Comparison of ENCODE assay signal across 26 cellular contexts in the genomic region with DNA sequence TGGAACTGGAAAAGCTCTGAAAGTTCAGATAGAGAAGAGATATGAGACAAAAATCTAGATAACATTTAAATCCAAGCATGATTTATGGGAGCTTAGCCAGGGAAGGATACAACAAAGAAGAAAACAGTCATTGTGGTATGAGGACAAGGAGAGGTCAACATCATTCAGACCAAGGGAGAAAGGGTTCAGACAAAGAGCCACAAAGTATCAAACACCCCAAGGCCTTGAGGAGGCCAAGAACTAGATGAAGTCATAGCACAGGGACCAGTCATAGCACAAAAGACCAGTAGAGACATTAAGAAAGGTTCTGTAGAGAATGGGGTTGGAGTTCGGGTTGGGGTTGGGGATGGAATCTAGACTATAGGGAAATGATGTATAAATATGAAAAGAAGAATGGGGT.
DNase-seq lines count a peak whose midpoint lies in the region; ATAC-seq, FAIRE-seq and TF ChIP-seq lines count a peak whose summit lies in the region.
"Had no signal": no experiment of that assay in that cellular context is flagged by ENCODE, and none has a peak within 500 bp of the region (broad histone marks: within the 10 kb centered on the region; RNA-seq: fewer than 3 reads in every experiment).

No MANE protein-coding gene starts in this region.

- no peaks in the 10 kb centered on the region for H4K20me1 ChIP-seq in astrocyte (ENCODE audit: insufficient read depth, low read length)

- TF ChIP-seq POLR2A in thyroid gland (IDR thresholded peaks at IDR 0.05), result no peak

- no peak overlapping the region for H2AFZ ChIP-seq in astrocyte (ENCODE audit: low read depth, low read length)
- H2AFZ ChIP-seq: GM23248 had no signal

- H3K27me3 ChIP-seq in astrocyte (ENCODE audit: insufficient read depth, low read length), result no peaks in the 10 kb centered on the region
- H3K27me3 ChIP-seq in thyroid gland, result no peaks in the 10 kb centered on the region
- H3K27me3 ChIP-seq in upper lobe of right lung, result no peaks in the 10 kb centered on the region
- H3K27me3 ChIP-seq: BE2C; BLaER1 treated with 17β-estradiol and CSF1 and Interleukin-3, amounts not matched to agents 10 nM and 100 nM had no signal

- 95 to 98% methylated on average over 1 of the region's 1 CpG for WGBS in thyroid gland, 2 donors

- H3K4me1 Mint-ChIP-seq in astrocyte (ENCODE audit: low read depth, unreplicated experiment) (no peaks in the 10 kb centered on the region), mesothelial cell of epicardium (peaks cover 37% of the 10 kb centered on the region)
- H3K4me1 Mint-ChIP-seq: CD14-positive monocyte; CD8-positive, alpha-beta memory T cell had no signal

- no peak overlapping the region for H3K4me2 ChIP-seq in astrocyte (ENCODE audit: low read length)
- H3K4me2 ChIP-seq: A549; BLaER1 treated with 17β-estradiol and CSF1 and Interleukin-3, amounts not matched to agents 10 nM and 100 nM had no signal

- FAIRE-seq in astrocyte (lab: Jason Lieb, UNC), result no peak
- FAIRE-seq: A549, G401.6, GM12892, H1 had no signal

- ATAC-seq in upper lobe of right lung (no peak), GM21381 (IDR thresholded peaks at IDR 0.05; ENCODE audit: unreplicated experiment) (no peak)
- ATAC-seq: A549 had no signal

- no peak for TF ChIP-seq CTCF in astrocyte (IDR thresholded peaks at IDR 0.05; ENCODE audit: insufficient read depth, low read depth, low read length)
- no peak for TF ChIP-seq CTCF in mesothelial cell of epicardium (IDR thresholded peaks at IDR 0.05; ENCODE audit: unreplicated experiment)
- no peak for TF ChIP-seq CTCF in thyroid gland (IDR thresholded peaks at IDR 0.05)
- no peak for TF ChIP-seq CTCF in upper lobe of right lung (IDR thresholded peaks at IDR 0.05)

- H3K9me3 ChIP-seq in astrocyte (ENCODE audit: insufficient read depth, low read depth, low read length) (no peaks in the 10 kb centered on the region), thyroid gland (no peaks in the 10 kb centered on the region), upper lobe of right lung (no peaks in the 10 kb centered on the region)
- H3K9me3 ChIP-seq: A549; BE2C; BLaER1 treated with 17β-estradiol and CSF1 and Interleukin-3, amounts not matched to agents 10 nM and 100 nM had no signal

- DNase-seq in Caki2 (ENCODE audit: low read depth) (peak; percentile 49), astrocyte (ENCODE audit: low read depth) (peak; percentile 8), mesothelial cell of epicardium (ENCODE audit: low spot score in 2 of 2, unreplicated experiment in 2 of 2) (no peak), thyroid gland (no peak), cerebellar cortex (ENCODE audit: low spot score) (no peak), upper lobe of right lung (no peak)
- no peak for DNase-seq in activated CD4-positive, alpha-beta T cell treated with anti-CD3 and anti-CD28 coated beads for 48 hours
- DNase-seq: 8988T; ACHN; AML-193; BE2C; CD4-positive, alpha-beta T cell; CD8-positive, alpha-beta memory T cell; COR-L47; DMS153; DND-41; GM23248; H7; HCEC 1CT had no signal

- no peak overlapping the region for H3K4me3 ChIP-seq in astrocyte (ENCODE audit: insufficient read depth, low read depth, low read length)
- no peak overlapping the region for H3K4me3 ChIP-seq in thyroid gland (replicated peaks in 1 of 3)
- H3K4me3 ChIP-seq in upper lobe of right lung, result no peak overlapping the region
- H3K4me3 ChIP-seq: A549; BLaER1 treated with 17β-estradiol and CSF1 and Interleukin-3, amounts not matched to agents 10 nM and 100 nM; GM23248 had no signal

- intact Hi-C loops in thyroid gland (cut with DNase I), result no loop called here
- intact Hi-C loops in upper lobe of right lung (cut with DNase I), result no loop called here

- H3K36me3 Mint-ChIP-seq in astrocyte (ENCODE audit: low read depth, unreplicated experiment) (peaks cover 7% of the 10 kb centered on the region), mesothelial cell of epicardium (peaks cover 25% of the 10 kb centered on the region)

- no peak overlapping the region for H3K27ac Mint-ChIP-seq in astrocyte (ENCODE audit: unreplicated experiment)
- peak overlapping the region; percentile 35 for H3K27ac Mint-ChIP-seq in mesothelial cell of epicardium
- H3K27ac Mint-ChIP-seq: CD4-positive, alpha-beta T cell had no signal

- H3K27me3 Mint-ChIP-seq in astrocyte (ENCODE audit: low read depth, unreplicated experiment) (no peaks in the 10 kb centered on the region), mesothelial cell of epicardium (ENCODE audit: low read depth) (no peaks in the 10 kb centered on the region)
- H3K27me3 Mint-ChIP-seq: CD4-positive, alpha-beta T cell had no signal

- no peaks in the 10 kb centered on the region for H3K36me3 ChIP-seq in astrocyte (ENCODE audit: insufficient read depth, low read length)
- no peaks in the 10 kb centered on the region for H3K36me3 ChIP-seq in thyroid gland
- peaks cover 3% of the 10 kb centered on the region for H3K36me3 ChIP-seq in upper lobe of right lung

- peaks cover 8% of the 10 kb centered on the region for H3K4me1 ChIP-seq in astrocyte (ENCODE audit: insufficient read depth, low read length)
- H3K4me1 ChIP-seq in thyroid gland, result peaks cover 39 to 49% of the 10 kb centered on the region in 2 donors
- no peaks in the 10 kb centered on the region for H3K4me1 ChIP-seq in upper lobe of right lung
- H3K4me1 ChIP-seq: A549, BE2C had no signal

- H3K4me3 Mint-ChIP-seq in astrocyte (ENCODE audit: unreplicated experiment) (no peak overlapping the region), mesothelial cell of epicardium (no peak overlapping the region)
- H3K4me3 Mint-ChIP-seq: CD14-positive monocyte; CD4-positive, alpha-beta T cell; CD8-positive, alpha-beta memory T cell had no signal

- H3K9ac ChIP-seq in astrocyte (ENCODE audit: low read length), result no peak overlapping the region
- H3K9ac ChIP-seq: BLaER1 treated with 17β-estradiol and CSF1 and Interleukin-3, amounts not matched to agents 10 nM and 100 nM; GM23248 had no signal

- no peaks in the 10 kb centered on the region for H3K79me2 ChIP-seq in astrocyte (ENCODE audit: insufficient read depth, low read length)

- in situ Hi-C loops in Caki2 (cut with HindIII; ENCODE audit: low pct_unique_long_range_greater_than_20kb, low sequenced_read_pairs), result no loop called here

- H3K9me3 Mint-ChIP-seq in astrocyte (ENCODE audit: unreplicated experiment), result no peaks in the 10 kb centered on the region
- H3K9me3 Mint-ChIP-seq in mesothelial cell of epicardium, result peaks cover 5% of the 10 kb centered on the region
- H3K9me3 Mint-ChIP-seq: CD4-positive, alpha-beta T cell; CD8-positive, alpha-beta memory T cell had no signal

- no peak overlapping the region for H3K27ac ChIP-seq in astrocyte (ENCODE audit: low read depth, low read length)
- H3K27ac ChIP-seq in thyroid gland, result peak overlapping the region in 2 of 3 donors; percentile 5 to 96
- H3K27ac ChIP-seq in upper lobe of right lung, result no peak overlapping the region
- H3K27ac ChIP-seq: A549; BLaER1 treated with 17β-estradiol and CSF1 and Interleukin-3, amounts not matched to agents 10 nM and 100 nM; GM23248 had no signal

Comparison
In these comparisons a context has a peak if more than half of its experiments do, and no peak if none do; other contexts are left out.
1. DNase-seq: peak in Caki2 (single experiment) and astrocyte (single experiment); none in mesothelial cell of epicardium (0 of 2), thyroid gland (0 of 2), cerebellar cortex (single experiment), upper lobe of right lung (single experiment) and activated CD4-positive, alpha-beta T cell treated with anti-CD3 and anti-CD28 coated beads for 48 hours (single experiment).
2. H3K27ac ChIP-seq: peak in thyroid gland (2 of 3); none in astrocyte (single experiment) and upper lobe of right lung (single experiment).